ENCODE assay signal across 7 cellular contexts in genomic region chr16:85610446-85611204, GRCh38. TPM values are rescaled to one million over a fixed set of nuclear protein-coding genes. Genes with fewer than 3 reads are reported as not detected.
DNase-seq lines count a peak whose midpoint lies in the region; ATAC-seq and TF ChIP-seq lines count a peak whose summit lies in the region.

No MANE protein-coding gene starts in this region.

- H3K9me3 Mint-ChIP-seq in activated CD8-positive, alpha-beta T cell treated with anti-CD3 and anti-CD28 coated beads for 36 hours, result no peaks in the 10 kb centered on the region

- CTCF ChIA-PET in activated CD8-positive, alpha-beta T cell treated with anti-CD3 and anti-CD28 coated beads for 36 hours (lab: Charles Lee), result interaction anchor here (0.6 to 5.0 kb wide), 33 partner anchors 9 to 365 kb away, joined by 3 to 46 read pairs (median 4); no protein-coding TSS in a partner anchor

- no peak for TF ChIP-seq POLR2A in GM18505 (IDR thresholded peaks at IDR 0.05; ENCODE audit: borderline replicate concordance, extremely low read depth, insufficient read depth, insufficient read length)

- ATAC-seq in GM18505 (IDR thresholded peaks at IDR 0.05; ENCODE audit: unreplicated experiment), result peak; percentile 36
- ATAC-seq in HG03565 (IDR thresholded peaks at IDR 0.05; ENCODE audit: unreplicated experiment), result peak; percentile 34
- peak; percentile 67 for ATAC-seq in activated CD8-positive, alpha-beta T cell treated with anti-CD3 and anti-CD28 coated beads for 36 hours

- peak overlapping the region; percentile 63 for H3K4me3 Mint-ChIP-seq in activated CD8-positive, alpha-beta T cell treated with anti-CD3 and anti-CD28 coated beads for 36 hours

- peak; percentile 98 for TF ChIP-seq CTCF in activated CD8-positive, alpha-beta T cell treated with anti-CD3 and anti-CD28 coated beads for 36 hours (IDR thresholded peaks at IDR 0.05)

- peak; percentile 57 for DNase-seq in NCI-H774 (lab: John Stamatoyannopoulos, UW)
- peak; percentile 94 for DNase-seq in activated CD8-positive, alpha-beta T cell treated with anti-CD3 and anti-CD28 coated beads for 36 hours
- DNase-seq in effector CD4-positive, alpha-beta T cell, result peak; percentile 83
- peak; percentile 70 to 83 for DNase-seq in lung microvascular endothelial cell (ENCODE audit: low read depth in 2 of 2)
- DNase-seq in stimulated activated CD4-positive, alpha-beta T cell treated with anti-CD3 and anti-CD28 coated beads, TNF-alpha, amount 100 ng/mL, for 1 hour (ENCODE audit: low read depth in 3 of 3, low spot score in 1 of 3), result peak; percentile 63 to 86 (median 72)

- H3K27ac Mint-ChIP-seq in activated CD8-positive, alpha-beta T cell treated with anti-CD3 and anti-CD28 coated beads for 36 hours, result peak overlapping the region; percentile 72

- no peaks in the 10 kb centered on the region for H3K36me3 Mint-ChIP-seq in activated CD8-positive, alpha-beta T cell treated with anti-CD3 and anti-CD28 coated beads for 36 hours (ENCODE audit: low read depth)

- intact Hi-C loops in activated CD8-positive, alpha-beta T cell treated with anti-CD3 and anti-CD28 coated beads for 36 hours (cut with micrococcal nuclease), result loop anchor here (5.0 kb wide), 1 partner anchor 188 kb away; no protein-coding TSS in a partner anchor

- no peaks in the 10 kb centered on the region for H3K27me3 Mint-ChIP-seq in activated CD8-positive, alpha-beta T cell treated with anti-CD3 and anti-CD28 coated beads for 36 hours

- POLR2A ChIA-PET in activated CD8-positive, alpha-beta T cell treated with anti-CD3 and anti-CD28 coated beads for 36 hours (lab: Charles Lee), result interaction anchor here (1.0 to 2.1 kb wide), 6 partner anchors 29 to 195 kb away, joined by 3 to 12 read pairs (median 4); no protein-coding TSS in a partner anchor

- H3K4me1 Mint-ChIP-seq in activated CD8-positive, alpha-beta T cell treated with anti-CD3 and anti-CD28 coated beads for 36 hours (ENCODE audit: low read depth), result peaks cover 47% of the 10 kb centered on the region

RNA-seq across cellular contexts. Expression of gene GSE1, which starts 2.5 kb away (rescaled TPM):
- 10 to 100 TPM; 33.6 to 34.5 TPM for total RNA-seq in activated CD8-positive, alpha-beta T cell treated with anti-CD3 and anti-CD28 coated beads for 36 hours
- 6.5 and 12.1 TPM in 2 replicates for total RNA-seq in lung microvascular endothelial cell

Comparison
In these comparisons a context has a peak if more than half of its experiments do, and no peak if none do; other contexts are left out.
1. Peak in every context shown above with its lines: DNase-seq and ATAC-seq.